ENCODE assay signal across 26 cellular contexts in genomic region chr16:78134944-78135619, GRCh38. TPM values are rescaled to one million over a fixed set of nuclear protein-coding genes. Genes with fewer than 3 reads are reported as not detected.
DNase-seq lines count a peak whose midpoint lies in the region; ATAC-seq and TF ChIP-seq lines count a peak whose summit lies in the region.
"Had no signal": no experiment of that assay in that cellular context is flagged by ENCODE, and none has a peak within 500 bp of the region (broad histone marks: within the 10 kb centered on the region; RNA-seq: fewer than 3 reads in every experiment).

No MANE protein-coding gene starts in this region.

- peaks cover 11% of the 10 kb centered on the region for H3K4me1 Mint-ChIP-seq in activated CD8-positive, alpha-beta T cell treated with anti-CD3 and anti-CD28 coated beads for 36 hours (ENCODE audit: low read depth)
- peaks cover 23% of the 10 kb centered on the region for H3K4me1 Mint-ChIP-seq in nephron progenitor cell
- H3K4me1 Mint-ChIP-seq: GM23338 had no signal

- peaks cover 5% of the 10 kb centered on the region for H3K36me3 Mint-ChIP-seq in activated CD8-positive, alpha-beta T cell treated with anti-CD3 and anti-CD28 coated beads for 36 hours (ENCODE audit: low read depth)
- peaks cover 38% of the 10 kb centered on the region for H3K36me3 Mint-ChIP-seq in nephron progenitor cell (ENCODE audit: low read depth)

- ATAC-seq in activated CD8-positive, alpha-beta T cell treated with anti-CD3 and anti-CD28 coated beads for 36 hours: peak; percentile 56
- ATAC-seq in HG03571 (IDR thresholded peaks at IDR 0.05; ENCODE audit: unreplicated experiment) (no peak), HG02840 (IDR thresholded peaks at IDR 0.05; ENCODE audit: low FRiP score, unreplicated experiment) (no peak)
- ATAC-seq: GM23338, right cardiac atrium had no signal

- CTCF ChIA-PET in activated CD8-positive, alpha-beta T cell treated with anti-CD3 and anti-CD28 coated beads for 36 hours (lab: Charles Lee): interaction anchor here (1.2 kb wide), 1 partner anchor 28 kb away, joined by 3 read pairs; no protein-coding TSS in a partner anchor

- POLR2A ChIA-PET in activated CD8-positive, alpha-beta T cell treated with anti-CD3 and anti-CD28 coated beads for 36 hours (lab: Charles Lee): no interaction called here

- H3K27ac Mint-ChIP-seq in activated CD8-positive, alpha-beta T cell treated with anti-CD3 and anti-CD28 coated beads for 36 hours: no peak overlapping the region
- H3K27ac Mint-ChIP-seq in nephron progenitor cell: peak overlapping the region; percentile 66
- H3K27ac Mint-ChIP-seq: dendritic cell treated with granulocyte-macrophage colony-stimulating factor and Interleukin-4, amounts not matched to agents 40 ng/mL and 50 ng/mL, for 4 days; GM23338 had no signal

- H3K9me3 Mint-ChIP-seq in activated CD8-positive, alpha-beta T cell treated with anti-CD3 and anti-CD28 coated beads for 36 hours: no peaks in the 10 kb centered on the region
- H3K9me3 Mint-ChIP-seq in nephron progenitor cell: peaks cover 21% of the 10 kb centered on the region
- H3K9me3 Mint-ChIP-seq: GM23338 had no signal

- no peaks in the 10 kb centered on the region for H3K27me3 Mint-ChIP-seq in activated CD8-positive, alpha-beta T cell treated with anti-CD3 and anti-CD28 coated beads for 36 hours
- H3K27me3 Mint-ChIP-seq in nephron progenitor cell (ENCODE audit: low read depth, poor library complexity): peaks cover 2% of the 10 kb centered on the region
- H3K27me3 Mint-ChIP-seq: dendritic cell treated with granulocyte-macrophage colony-stimulating factor and Interleukin-4, amounts not matched to agents 40 ng/mL and 50 ng/mL, for 4 days had no signal

- no peak for TF ChIP-seq CTCF in activated CD8-positive, alpha-beta T cell treated with anti-CD3 and anti-CD28 coated beads for 36 hours (IDR thresholded peaks at IDR 0.05)
- TF ChIP-seq CTCF in nephron progenitor cell (IDR thresholded peaks at IDR 0.05): no peak

- no peak overlapping the region for H3K4me3 Mint-ChIP-seq in activated CD8-positive, alpha-beta T cell treated with anti-CD3 and anti-CD28 coated beads for 36 hours
- no peak overlapping the region for H3K4me3 Mint-ChIP-seq in nephron progenitor cell
- H3K4me3 Mint-ChIP-seq: dendritic cell treated with granulocyte-macrophage colony-stimulating factor and Interleukin-4, amounts not matched to agents 40 ng/mL and 50 ng/mL, for 4 days; GM23338 had no signal

- DNase-seq in NCI-H510A treated with DMSO at 0.1 percent for 48 hours (lab: John Stamatoyannopoulos, UW) (peak; percentile 72), NCI-H510A (lab: John Stamatoyannopoulos, UW) (no peak), DMS79 treated with DMSO at 0.1 percent for 48 hours (lab: John Stamatoyannopoulos, UW) (peak; percentile 10), nephron progenitor cell (no peak)
- no peak for DNase-seq in activated CD8-positive, alpha-beta T cell treated with anti-CD3 and anti-CD28 coated beads for 36 hours
- DNase-seq in activated CD4-positive, alpha-beta T cell treated with anti-CD3 and anti-CD28 coated beads, Interleukin-2, amount 50 U/mL, for 48 hours: no peak
- DNase-seq: activated CD4-positive, alpha-beta T cell treated with anti-CD3 and anti-CD28 coated beads, Interleukin-2, amount 50 U/mL, for 1 hour; activated gamma-delta T cell; activated T-cell treated with anti-CD3 and anti-CD28 coated beads for 4 hours; adrenal gland; DMS 273 treated with DMSO at 0.1 percent for 48 hours; foreskin fibroblast; hippocampal formation; IMR-90; mammary epithelial cell; NCI-H1436; NCI-H524 treated with DMSO at 0.1 percent for 48 hours; occipital lobe; OCI-M1; right cardiac atrium; Right ventricle myocardium superior; stimulated activated CD8-positive, alpha-beta memory T cell treated with anti-CD3 and anti-CD28 coated beads, Interleukin-4, amount 100 ng/mL, for 48 hours had no signal

- intact Hi-C loops in activated CD8-positive, alpha-beta T cell treated with anti-CD3 and anti-CD28 coated beads for 36 hours (cut with micrococcal nuclease): no loop called here

RNA-seq across cellular contexts. Expression of gene WWOX, which starts 35.6 kb away (rescaled TPM):
- 10 to 100 TPM; 19.1 to 23.7 TPM for total RNA-seq in activated CD8-positive, alpha-beta T cell treated with anti-CD3 and anti-CD28 coated beads for 36 hours

Comparison
In these comparisons a context has a peak if more than half of its experiments do, and no peak if none do; other contexts are left out.
1. DNase-seq: peak in NCI-H510A treated with DMSO at 0.1 percent for 48 hours (single experiment) and DMS79 treated with DMSO at 0.1 percent for 48 hours (single experiment); none in NCI-H510A (single experiment), activated CD8-positive, alpha-beta T cell treated with anti-CD3 and anti-CD28 coated beads for 36 hours (single experiment), nephron progenitor cell (single experiment) and activated CD4-positive, alpha-beta T cell treated with anti-CD3 and anti-CD28 coated beads, Interleukin-2, amount 50 U/mL, for 48 hours (0 of 2).